ENCODE assay signal across 8 cellular contexts in the genomic region with DNA sequence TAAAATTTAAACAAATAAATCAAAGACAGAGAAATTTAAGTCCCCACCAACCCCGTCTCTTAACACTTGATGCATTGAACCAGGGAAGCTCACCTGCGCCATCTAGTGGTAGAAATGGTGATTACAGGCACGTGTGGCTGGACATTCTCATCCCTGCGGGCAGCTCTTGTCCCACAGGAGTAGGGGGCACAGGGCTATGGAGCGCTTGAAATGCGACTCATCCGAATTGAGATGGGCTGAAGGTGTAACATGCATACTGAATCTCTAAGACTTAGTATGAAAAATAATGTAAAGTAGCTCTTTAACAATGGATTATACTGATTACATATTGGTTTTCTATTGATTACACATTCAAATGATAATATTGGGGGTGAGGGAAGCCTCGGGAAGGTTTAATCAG. TPM values are rescaled to one million over a fixed set of nuclear protein-coding genes. Genes with fewer than 3 reads are reported as not detected.
A peak's percentile ranks its signal among the peaks of the same experiment; 100 is the strongest.
DNase-seq lines count a peak whose midpoint lies in the region; ATAC-seq and TF ChIP-seq lines count a peak whose summit lies in the region.

No MANE protein-coding gene starts in this region.

- TF ChIP-seq CTCF in endothelial cell (IDR thresholded peaks at IDR 0.05; ENCODE audit: unreplicated experiment), result peak; percentile 99

- H3K27me3 Mint-ChIP-seq in endothelial cell (ENCODE audit: unreplicated experiment), result peaks cover 3% of the 10 kb centered on the region

- no peaks in the 10 kb centered on the region for H3K9me3 ChIP-seq in HAP-1
- H3K9me3 ChIP-seq in NT2/D1 (ENCODE audit: insufficient read depth, low read length), result no peaks in the 10 kb centered on the region

- H3K9me3 Mint-ChIP-seq in endothelial cell (ENCODE audit: unreplicated experiment), result no peaks in the 10 kb centered on the region

- H3K27me3 ChIP-seq in HAP-1 (ENCODE audit: low read depth) (peaks cover 7% of the 10 kb centered on the region; the same call in 1 of the 2 replicates), NT2/D1 (ENCODE audit: insufficient read depth, insufficient read length) (no peaks in the 10 kb centered on the region)

- no peak overlapping the region for H3K9ac ChIP-seq in NT2/D1 (ENCODE audit: insufficient read length, low read depth)

- H3K4me1 Mint-ChIP-seq in endothelial cell (ENCODE audit: unreplicated experiment), result no peaks in the 10 kb centered on the region

- H3K4me3 Mint-ChIP-seq in endothelial cell (ENCODE audit: unreplicated experiment), result no peak overlapping the region

- in situ Hi-C loops in HAP-1 (cut with MboI; ENCODE audit: low sequenced_read_pairs), result loop anchor here (25.0 kb wide), 1 partner anchor 573 kb away; no protein-coding TSS in a partner anchor

- H3K36me3 ChIP-seq in HAP-1 (replicated peaks) (no peaks in the 10 kb centered on the region), NT2/D1 (ENCODE audit: insufficient read depth, insufficient read length, low read length) (no peaks in the 10 kb centered on the region)

- no peaks in the 10 kb centered on the region for H3K4me1 ChIP-seq in HAP-1
- H3K4me1 ChIP-seq in NT2/D1 (ENCODE audit: insufficient read depth, insufficient read length), result no peaks in the 10 kb centered on the region

- peak in 11 of 14 donors; percentile 12 to 61 (median 32) for DNase-seq in C1 segment of cervical spinal cord (lab: John Stamatoyannopoulos, UW)
- DNase-seq in HAP-1 (ENCODE audit: low spot score in 2 of 2), result peak; percentile 67 to 85
- peak; percentile 66 for DNase-seq in NT2/D1 (ENCODE audit: low read depth, low spot score)
- peak in 2 of 3 experiments; percentile 66 to 87 for DNase-seq in activated CD8-positive, alpha-beta memory T cell treated with anti-CD3 and anti-CD28 coated beads for 48 hours (ENCODE audit: low read depth in 2 of 3, low spot score in 2 of 3)
- DNase-seq in endothelial cell (ENCODE audit: low spot score), result peak; percentile 84
- peak; percentile 71 for DNase-seq in mucosa of gallbladder (ENCODE audit: low spot score)
- DNase-seq in stimulated activated naive CD4-positive, alpha-beta T cell (lab: John Stamatoyannopoulos, UW), result peak; percentile 17 to 71 (median 54)

- no peaks in the 10 kb centered on the region for H3K36me3 Mint-ChIP-seq in endothelial cell (ENCODE audit: low read depth, unreplicated experiment)

- H3K4me3 ChIP-seq in HAP-1 (no peak overlapping the region), NT2/D1 (ENCODE audit: insufficient read length, low read depth) (no peak overlapping the region)

- H3K27ac Mint-ChIP-seq in endothelial cell (ENCODE audit: unreplicated experiment), result no peak overlapping the region

- ATAC-seq in HG02852 (IDR thresholded peaks at IDR 0.05; ENCODE audit: unreplicated experiment), result no peak

RNA-seq across cellular contexts. Expression of gene SLIT1, which starts 24.8 kb away (rescaled TPM):
- total RNA-seq in endothelial cell (ENCODE audit: unreplicated experiment), result 0.54 TPM
- 0.40 TPM for total RNA-seq in mucosa of gallbladder

Comparison
In these comparisons a context has a peak if more than half of its experiments do, and no peak if none do; other contexts are left out.
1. DNase-seq: peak in every context shown above with its lines; median percentile 84 in endothelial cell; 76 in activated CD8-positive, alpha-beta memory T cell treated with anti-CD3 and anti-CD28 coated beads for 48 hours; 76 in HAP-1; 71 in mucosa of gallbladder; 66 in NT2/D1; 54 in stimulated activated naive CD4-positive, alpha-beta T cell; 32 in C1 segment of cervical spinal cord.